ENCODE assay signal across 10 cellular contexts in the genomic region with DNA sequence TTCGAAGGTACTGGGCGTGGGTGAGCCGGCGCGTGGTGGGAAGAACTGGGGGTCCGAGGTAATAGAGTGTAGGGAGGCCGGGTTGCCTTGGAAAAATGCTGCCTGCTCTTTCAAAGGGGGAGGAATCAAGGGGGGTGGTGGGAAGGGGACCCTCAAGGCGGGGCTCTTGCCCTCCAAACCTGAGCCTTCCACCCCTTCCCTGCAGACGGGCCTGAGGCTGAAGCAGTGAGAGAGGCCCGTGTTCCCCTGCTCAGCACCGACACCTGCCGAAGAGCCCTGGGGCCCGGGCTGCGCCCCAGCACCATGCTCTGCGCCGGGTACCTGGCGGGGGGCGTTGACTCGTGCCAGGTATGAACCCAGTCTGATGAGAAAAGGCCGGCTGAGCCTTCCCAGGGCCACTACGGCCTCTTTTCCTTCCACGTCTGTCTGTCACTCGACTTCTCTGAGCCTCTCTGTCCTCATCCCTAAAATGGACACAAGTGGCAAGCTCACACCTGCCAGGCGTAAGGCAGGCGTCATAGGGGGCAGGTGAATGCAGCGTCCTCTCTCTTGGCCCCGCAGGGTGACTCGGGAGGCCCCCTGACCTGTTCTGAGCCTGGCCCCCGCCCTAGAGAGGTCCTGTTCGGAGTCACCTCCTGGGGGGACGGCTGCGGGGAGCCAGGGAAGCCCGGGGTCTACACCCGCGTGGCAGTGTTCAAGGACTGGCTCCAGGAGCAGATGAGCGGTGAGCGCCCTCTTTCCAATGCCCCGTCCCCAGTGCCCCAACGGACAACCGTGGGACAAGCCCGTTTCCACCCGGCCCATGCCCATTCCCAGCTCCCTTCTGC. TPM values are rescaled to one million over a fixed set of nuclear protein-coding genes. Genes with fewer than 3 reads are reported as not detected.
A peak's percentile ranks its signal among the peaks of the same experiment; 100 is the strongest.
DNase-seq lines count a peak whose midpoint lies in the region; ATAC-seq and TF ChIP-seq lines count a peak whose summit lies in the region.
"Had no signal": no experiment of that assay in that cellular context is flagged by ENCODE, and none has a peak within 500 bp of the region (broad histone marks: within the 10 kb centered on the region; RNA-seq: fewer than 3 reads in every experiment).

No MANE protein-coding gene starts in this region.

- H3K4me1 Mint-ChIP-seq in activated naive CD8-positive, alpha-beta T cell (ENCODE audit: low read depth) = peaks cover 8% of the 10 kb centered on the region
- peaks cover 5% of the 10 kb centered on the region for H3K4me1 Mint-ChIP-seq in activated naive CD8-positive, alpha-beta T cell treated with anti-CD3 and anti-CD28 coated beads, Interleukin-2, amount 50 U/mL, for 24 hours

- H3K9me3 Mint-ChIP-seq in activated naive CD8-positive, alpha-beta T cell (ENCODE audit: low read depth) = no peaks in the 10 kb centered on the region
- H3K9me3 Mint-ChIP-seq in activated naive CD8-positive, alpha-beta T cell treated with anti-CD3 and anti-CD28 coated beads, Interleukin-2, amount 50 U/mL, for 24 hours = no peaks in the 10 kb centered on the region

- WGBS in right cardiac atrium = 17% methylated on average over 42 of the region's 42 CpGs

- H3K27ac ChIP-seq in right cardiac atrium (ENCODE audit: low read length) = no peak overlapping the region
- H3K27ac ChIP-seq in skeletal muscle tissue (ENCODE audit: low read depth, low read length) = peak overlapping the region; percentile 83
- no peak overlapping the region for H3K27ac ChIP-seq in lower lobe of right lung

- H3K9ac ChIP-seq in NT2/D1 (ENCODE audit: insufficient read length, low read depth) = peak overlapping the region; percentile 82
- peak overlapping the region; percentile 75 to 88 (median 86) for H3K9ac ChIP-seq in skeletal muscle tissue (ENCODE audit: low read depth in 1 of 3, low read length in 3 of 3)

- peaks cover 52% of the 10 kb centered on the region for H3K27me3 ChIP-seq in NT2/D1 (ENCODE audit: insufficient read depth, insufficient read length)
- no peaks in the 10 kb centered on the region for H3K27me3 ChIP-seq in right cardiac atrium (ENCODE audit: control insufficient read depth, insufficient read depth)
- peaks cover 10 to 27% (median 10%) of the 10 kb centered on the region in 3 donors for H3K27me3 ChIP-seq in skeletal muscle tissue (ENCODE audit: control insufficient read depth in 3 of 3, insufficient read depth in 3 of 3, low read length in 3 of 3)
- peaks cover 85% of the 10 kb centered on the region for H3K27me3 ChIP-seq in lower lobe of right lung (ENCODE audit: low read depth)

- H3K4me3 Mint-ChIP-seq in activated naive CD8-positive, alpha-beta T cell = peak overlapping the region; percentile 64
- no peak overlapping the region for H3K4me3 Mint-ChIP-seq in activated naive CD8-positive, alpha-beta T cell treated with anti-CD3 and anti-CD28 coated beads, Interleukin-2, amount 50 U/mL, for 24 hours

- no peak overlapping the region for H3K27ac Mint-ChIP-seq in activated naive CD8-positive, alpha-beta T cell
- H3K27ac Mint-ChIP-seq in activated naive CD8-positive, alpha-beta T cell treated with anti-CD3 and anti-CD28 coated beads, Interleukin-2, amount 50 U/mL, for 24 hours = no peak overlapping the region

- H3K36me3 ChIP-seq in NT2/D1 (ENCODE audit: insufficient read depth, insufficient read length, low read length) (no peaks in the 10 kb centered on the region), skeletal muscle tissue (ENCODE audit: control insufficient read depth in 3 of 3, insufficient read depth in 3 of 3, low read length in 3 of 3) (no peaks in the 10 kb centered on the region), lower lobe of right lung (no peaks in the 10 kb centered on the region)

- no peak for ATAC-seq in activated naive CD8-positive, alpha-beta T cell treated with anti-CD3 and anti-CD28 coated beads, Interleukin-2, amount 50 U/mL, for 24 hours
- no peak for ATAC-seq in right cardiac atrium
- no peak for ATAC-seq in HG02973 (IDR thresholded peaks at IDR 0.05; ENCODE audit: unreplicated experiment)
- ATAC-seq in lower lobe of right lung = no peak

- intact Hi-C loops in right cardiac atrium (cut with DNase I) (loop anchor here in 3 of 4 donors (2.0 to 10.0 kb wide), 6 partner anchors 76 to 621 kb away; partner anchors contain the start of gene NPPC (in 1 of the 3)), lower lobe of right lung (cut with DNase I) (no loop called here)

- H3K9me3 ChIP-seq in NT2/D1 (ENCODE audit: insufficient read depth, low read length) = no peaks in the 10 kb centered on the region
- no peaks in the 10 kb centered on the region for H3K9me3 ChIP-seq in right cardiac atrium (ENCODE audit: control insufficient read depth, low read length)
- H3K9me3 ChIP-seq in skeletal muscle tissue (ENCODE audit: control insufficient read depth in 3 of 3, low read length in 3 of 3) = no peaks in the 10 kb centered on the region
- no peaks in the 10 kb centered on the region for H3K9me3 ChIP-seq in lower lobe of right lung

- TF ChIP-seq CTCF in lower lobe of right lung (IDR thresholded peaks at IDR 0.05) = no peak

- H3K4me3 ChIP-seq in NT2/D1 (ENCODE audit: insufficient read length, low read depth) (peak overlapping the region; percentile 43), right cardiac atrium (ENCODE audit: low read length) (peak overlapping the region; percentile 8), skeletal muscle tissue (ENCODE audit: low read length in 3 of 3) (peak overlapping the region; percentile 63 to 69 (median 66)), lower lobe of right lung (no peak overlapping the region)

- DNase-seq in activated naive CD8-positive, alpha-beta T cell treated with anti-CD3 and anti-CD28 coated beads, Interleukin-2, amount 50 U/mL, for 24 hours = no peak
- DNase-seq in NT2/D1 (ENCODE audit: low read depth, low spot score) (no peak), right cardiac atrium (peak in 2 of 3 donors; percentile 52 to 57), lower lobe of right lung (no peak)
- no peak for DNase-seq in stimulated activated naive CD4-positive, alpha-beta T cell (lab: John Stamatoyannopoulos, UW)

- peaks cover 24% of the 10 kb centered on the region for H3K4me1 ChIP-seq in NT2/D1 (ENCODE audit: insufficient read depth, insufficient read length)
- H3K4me1 ChIP-seq in right cardiac atrium (ENCODE audit: control insufficient read depth, insufficient read depth, low read length) = peaks cover 2% of the 10 kb centered on the region
- H3K4me1 ChIP-seq in skeletal muscle tissue (ENCODE audit: control insufficient read depth in 3 of 3, insufficient read depth in 3 of 3, low read length in 3 of 3) = peaks cover 38 to 51% (median 46%) of the 10 kb centered on the region in 3 donors
- peaks cover 23% of the 10 kb centered on the region for H3K4me1 ChIP-seq in lower lobe of right lung

- H3K27me3 Mint-ChIP-seq in activated naive CD8-positive, alpha-beta T cell = peaks cover 14% of the 10 kb centered on the region
- H3K27me3 Mint-ChIP-seq in activated naive CD8-positive, alpha-beta T cell treated with anti-CD3 and anti-CD28 coated beads, Interleukin-2, amount 50 U/mL, for 24 hours = peaks cover 45% of the 10 kb centered on the region

- H3K36me3 Mint-ChIP-seq in activated naive CD8-positive, alpha-beta T cell = no peaks in the 10 kb centered on the region
- no peaks in the 10 kb centered on the region for H3K36me3 Mint-ChIP-seq in activated naive CD8-positive, alpha-beta T cell treated with anti-CD3 and anti-CD28 coated beads, Interleukin-2, amount 50 U/mL, for 24 hours (ENCODE audit: low read depth)

RNA-seq across cellular contexts. Expression of gene PRSS56, which starts 2.9 kb away (rescaled TPM):
- under 1 TPM in 1 of 4 donors, not detected in 3; 0.11 TPM for total RNA-seq in right cardiac atrium
- 0.05 TPM for polyA plus RNA-seq in right cardiac atrium
- 1.0 TPM for total RNA-seq in skeletal muscle tissue
- not detected for total RNA-seq in lower lobe of right lung
- total RNA-seq: mucosa of gallbladder, RPMI7951 had no signal

RNA-seq across cellular contexts. Expression of gene CHRND, which starts 2.9 kb away (rescaled TPM):
- total RNA-seq in right cardiac atrium (under 1 TPM in 1 of 4 donors, not detected in 3; 0.53 TPM), skeletal muscle tissue (32.9 TPM), lower lobe of right lung (not detected)
- 0.09 TPM for polyA plus RNA-seq in right cardiac atrium
- total RNA-seq: mucosa of gallbladder, RPMI7951 had no signal

RNA-seq across cellular contexts. Expression of gene CHRNG, which starts 16.4 kb away (rescaled TPM):
- not detected for total RNA-seq in right cardiac atrium
- polyA plus RNA-seq in right cardiac atrium = not detected
- 35.5 TPM for total RNA-seq in skeletal muscle tissue
- not detected for total RNA-seq in lower lobe of right lung
- total RNA-seq: mucosa of gallbladder, RPMI7951 had no signal

RNA-seq across cellular contexts. Expression of gene TIGD1, which starts 27.3 kb away (rescaled TPM):
- total RNA-seq in right cardiac atrium = 1 to 10 TPM; 2.6 to 3.3 (median 3.2) TPM
- 1.9 TPM for polyA plus RNA-seq in right cardiac atrium
- 3.7 TPM for total RNA-seq in skeletal muscle tissue
- total RNA-seq in lower lobe of right lung = 3.7 TPM

RNA-seq across cellular contexts. Expression of gene EIF4E2, which starts 27.4 kb away (rescaled TPM):
- total RNA-seq in right cardiac atrium (10 to 100 TPM; 32.1 to 49.4 (median 45.9) TPM), skeletal muscle tissue (204 TPM), lower lobe of right lung (68.1 TPM)
- polyA plus RNA-seq in right cardiac atrium = 32.3 TPM

Comparison
In these comparisons a context has a peak if more than half of its experiments do, and no peak if none do; other contexts are left out.
1. DNase-seq: peak in right cardiac atrium (2 of 3); none in activated naive CD8-positive, alpha-beta T cell treated with anti-CD3 and anti-CD28 coated beads, Interleukin-2, amount 50 U/mL, for 24 hours (single experiment), NT2/D1 (single experiment), lower lobe of right lung (single experiment) and stimulated activated naive CD4-positive, alpha-beta T cell (0 of 6).
2. RNA of gene CHRND, which starts 2.9 kb away (total RNA-seq): 32.9 TPM in skeletal muscle tissue (single experiment); 0.53 TPM in right cardiac atrium and not detected in lower lobe of right lung (single experiment); every median in the first group is over 10 times any median in the second.
3. RNA of gene CHRNG, which starts 16.4 kb away (total RNA-seq): 35.5 TPM in skeletal muscle tissue (single experiment); not detected in right cardiac atrium and not detected in lower lobe of right lung (single experiment); every median in the first group is over 10 times any median in the second.